ENCODE assay signal across 8 cellular contexts in the genomic region with DNA sequence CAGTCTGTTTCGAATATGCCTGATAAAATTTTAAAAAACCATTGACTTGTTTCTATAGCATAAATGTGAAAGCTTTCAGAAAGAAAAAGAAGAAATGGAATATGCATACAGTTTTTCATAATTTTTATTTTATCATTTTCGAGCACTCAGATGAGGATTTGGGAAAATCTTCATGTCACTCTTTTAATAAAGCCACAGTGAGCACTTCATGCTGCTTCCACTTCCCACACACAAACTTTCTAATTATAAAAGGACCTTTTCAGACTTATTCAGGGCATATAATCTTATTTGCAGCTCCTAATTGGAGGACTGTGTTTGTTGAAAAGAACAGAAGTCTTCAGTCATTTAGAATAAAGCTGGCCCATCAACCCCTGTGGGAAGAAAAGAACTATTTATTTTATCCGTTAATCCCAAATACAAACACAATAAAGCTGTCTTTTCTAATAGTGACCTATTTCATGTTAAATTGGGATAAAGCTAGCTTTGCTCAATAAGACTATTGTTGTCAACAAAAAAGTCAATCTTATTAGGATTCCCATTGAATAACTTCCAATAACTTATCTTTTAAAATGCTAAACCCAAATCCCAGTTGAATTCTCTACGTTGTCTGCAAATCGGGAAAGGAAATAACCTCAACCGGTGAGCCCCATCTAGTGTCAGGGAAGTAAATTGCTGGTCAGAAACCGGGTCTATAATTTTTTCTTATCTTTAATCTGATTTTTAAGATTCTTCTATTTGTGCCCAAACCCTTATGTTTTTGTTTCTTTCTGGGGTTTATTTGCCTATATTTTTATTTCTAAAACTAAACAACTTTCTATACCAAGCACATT.
A peak's percentile ranks its signal among the peaks of the same experiment; 100 is the strongest.
DNase-seq lines count a peak whose midpoint lies in the region; ATAC-seq and TF ChIP-seq lines count a peak whose summit lies in the region.

No MANE protein-coding gene starts in this region.

- ATAC-seq in HG03442 (IDR thresholded peaks at IDR 0.05; ENCODE audit: unreplicated experiment): no peak

- H3K4me3 Mint-ChIP-seq in mesothelial cell of epicardium: no peak overlapping the region

- no peaks in the 10 kb centered on the region for H3K4me1 Mint-ChIP-seq in mesothelial cell of epicardium

- peak overlapping the region in 45 of 59 donors; percentile 1 to 50 (median 28) for H3K4me3 ChIP-seq in dorsolateral prefrontal cortex

- TF ChIP-seq CTCF in dorsolateral prefrontal cortex (IDR thresholded peaks at IDR 0.05 in 54 of 56, conservative IDR thresholded peaks at IDR 0.05 in 2 of 56; ENCODE audit: low read depth in 1 of 56, partially characterized antibody in 56 of 56): peak; percentile 33 to 86 (median 75)
- peak; percentile 26 for TF ChIP-seq CTCF in mesothelial cell of epicardium (IDR thresholded peaks at IDR 0.05; ENCODE audit: unreplicated experiment)

- H3K36me3 Mint-ChIP-seq in mesothelial cell of epicardium: no peaks in the 10 kb centered on the region

- no peak overlapping the region for H3K27ac Mint-ChIP-seq in mesothelial cell of epicardium

- intact Hi-C loops in dorsolateral prefrontal cortex (cut with DNase I) (loop anchor here (2.0 to 10.0 kb wide), 4 partner anchors 38 to 404 kb away; no protein-coding TSS in a partner anchor), posterior vena cava (cut with DNase I) (no loop called here)

- peak overlapping the region in 50 of 59 donors; percentile 1 to 84 (median 57) for H3K27ac ChIP-seq in dorsolateral prefrontal cortex

- peaks cover 10% of the 10 kb centered on the region for H3K27me3 Mint-ChIP-seq in mesothelial cell of epicardium (ENCODE audit: low read depth)

- peaks cover 0 to 6% (median 0%) of the 10 kb centered on the region in 45 donors for H3K27me3 ChIP-seq in dorsolateral prefrontal cortex

- DNase-seq in NOMO-1 (lab: John Stamatoyannopoulos, UW; ENCODE audit: unreplicated experiment in 2 of 2) (peak; percentile 31 to 41), NOMO-1 treated with dmso at 0.1 percent for 144 hours (lab: John Stamatoyannopoulos, UW; ENCODE audit: unreplicated experiment) (no peak), NCI-H748 treated with DMSO at 0.1 percent for 48 hours (lab: John Stamatoyannopoulos, UW) (peak; percentile 24), dorsolateral prefrontal cortex (no peak), mesothelial cell of epicardium (ENCODE audit: low spot score in 2 of 2, unreplicated experiment in 2 of 2) (no peak), posterior vena cava (ENCODE audit: low spot score) (no peak)
- DNase-seq in activated CD8-positive, alpha-beta memory T cell treated with anti-CD3 and anti-CD28 coated beads for 24 hours: no peak

- H3K9me3 Mint-ChIP-seq in mesothelial cell of epicardium: no peaks in the 10 kb centered on the region

Comparison
In these comparisons a context has a peak if more than half of its experiments do, and no peak if none do; other contexts are left out.
1. DNase-seq: peak in NOMO-1 (2 of 2) and NCI-H748 treated with DMSO at 0.1 percent for 48 hours (single experiment); none in NOMO-1 treated with dmso at 0.1 percent for 144 hours (single experiment), dorsolateral prefrontal cortex (0 of 10), mesothelial cell of epicardium (0 of 2), activated CD8-positive, alpha-beta memory T cell treated with anti-CD3 and anti-CD28 coated beads for 24 hours (single experiment) and posterior vena cava (single experiment).
2. intact Hi-C loops: an anchor here in dorsolateral prefrontal cortex (2.0 to 10.0 kb wide); none called in posterior vena cava.